19 cellular contexts compared by ENCODE assay signal in the genomic region with DNA sequence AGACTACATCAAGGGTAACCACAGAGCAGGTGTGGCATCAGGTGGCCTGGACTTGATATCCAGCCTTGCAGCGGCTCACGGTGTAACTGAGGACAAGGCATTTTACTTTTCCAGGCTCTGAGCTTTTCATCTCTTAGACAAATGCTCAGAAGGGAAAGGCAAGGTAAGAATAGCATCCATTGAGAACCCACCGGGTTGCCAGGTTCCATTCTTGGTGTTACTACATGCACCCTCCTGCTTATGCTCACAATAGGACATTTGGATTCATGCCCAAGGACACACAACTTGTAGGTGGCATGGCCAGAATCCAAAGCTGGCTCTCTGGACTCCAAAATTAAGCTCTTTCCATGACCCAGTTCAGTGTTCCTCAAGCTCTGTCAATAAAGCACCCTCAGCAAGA.
DNase-seq lines count a peak whose midpoint lies in the region; ATAC-seq and TF ChIP-seq lines count a peak whose summit lies in the region.
"Had no signal": no experiment of that assay in that cellular context is flagged by ENCODE, and none has a peak within 500 bp of the region (broad histone marks: within the 10 kb centered on the region; RNA-seq: fewer than 3 reads in every experiment).

No MANE protein-coding gene starts in this region.

- H3K4me3 Mint-ChIP-seq in GM23338 = no peak overlapping the region
- H3K4me3 Mint-ChIP-seq: CD4-positive, alpha-beta T cell; H9; IgD-negative memory B cell had no signal

- H3K4me1 ChIP-seq in right cardiac atrium (ENCODE audit: control insufficient read depth, insufficient read depth, low read length) (peaks cover 6% of the 10 kb centered on the region), esophagus muscularis mucosa (peaks cover 0 to 5% (median 0%) of the 10 kb centered on the region in 4 donors), GM23338 (ENCODE audit: insufficient read depth) (peaks cover 3% of the 10 kb centered on the region; the same call in 1 of the 2 replicates)

- H3K9me3 Mint-ChIP-seq in GM23338 = peaks cover 2% of the 10 kb centered on the region; the same call in 1 of the 3 replicates
- H3K9me3 Mint-ChIP-seq: CD4-positive, alpha-beta T cell; H9; IgD-negative memory B cell had no signal

- no peak for TF ChIP-seq EP300 in esophagus muscularis mucosa (IDR thresholded peaks at IDR 0.05)

- TF ChIP-seq POLR2A in esophagus muscularis mucosa (IDR thresholded peaks at IDR 0.05; ENCODE audit: low read depth) = no peak

- peaks cover 2% of the 10 kb centered on the region for H3K27me3 Mint-ChIP-seq in GM23338 (ENCODE audit: insufficient read depth, low read depth, poor library complexity)
- H3K27me3 Mint-ChIP-seq: CD4-positive, alpha-beta T cell had no signal

- no peaks in the 10 kb centered on the region for H3F3A ChIP-seq in GM23338 (replicated peaks; ENCODE audit: low read depth)

- H3K27me3 ChIP-seq in right cardiac atrium (ENCODE audit: control insufficient read depth, insufficient read depth) = no peaks in the 10 kb centered on the region
- H3K27me3 ChIP-seq in esophagus muscularis mucosa = no peaks in the 10 kb centered on the region
- no peaks in the 10 kb centered on the region for H3K27me3 ChIP-seq in GM23338 (ENCODE audit: insufficient read depth)

- H3K4me3 ChIP-seq in right cardiac atrium (ENCODE audit: low read length) (no peak overlapping the region), esophagus muscularis mucosa (no peak overlapping the region), GM23338 (no peak overlapping the region)
- H3K4me3 ChIP-seq: GM12878 had no signal

- H3K27ac ChIP-seq in right cardiac atrium (ENCODE audit: low read length) (no peak overlapping the region), esophagus muscularis mucosa (replicated peaks in 1 of 4) (no peak overlapping the region), temporal lobe (ENCODE audit: low read depth, low read length) (peak overlapping the region; percentile 64), GM23338 (ENCODE audit: low read depth) (no peak overlapping the region)

- no peak overlapping the region for H3K4me2 ChIP-seq in GM23338

- no peak overlapping the region for H2AFZ ChIP-seq in GM23338

- WGBS in right cardiac atrium = 89% methylated on average over 3 of the region's 3 CpGs
- WGBS in esophagus muscularis mucosa = 89% methylated on average over 3 of the region's 3 CpGs

- no peaks in the 10 kb centered on the region for H3K36me3 Mint-ChIP-seq in GM23338 (ENCODE audit: low read depth)
- H3K36me3 Mint-ChIP-seq: IgD-negative memory B cell had no signal

- ATAC-seq in Right ventricle myocardium superior (ENCODE audit: poor library complexity) (peak; percentile 20), right cardiac atrium (no peak), GM23338 (no peak)
- ATAC-seq: GM12878 had no signal

- peaks cover 12% of the 10 kb centered on the region; the same call in 2 of the 3 replicates for H3K4me1 Mint-ChIP-seq in GM23338

- DNase-seq in Right ventricle myocardium superior = no peak
- DNase-seq in right cardiac atrium = no peak
- peak; percentile 64 for DNase-seq in NCI-H2107 treated with DMSO at 0.1 percent for 48 hours (lab: John Stamatoyannopoulos, UW; ENCODE audit: unreplicated experiment)
- peak; percentile 64 for DNase-seq in esophagus muscularis mucosa (ENCODE audit: extremely low spot score)
- no peak for DNase-seq in GM23338 (ENCODE audit: low spot score)
- no peak for DNase-seq in SHP77 treated with DMSO at 0.1 percent for 48 hours (lab: John Stamatoyannopoulos, UW)
- DNase-seq: Caco-2; CD4-positive, alpha-beta T cell; DMS 273 treated with DMSO at 0.1 percent for 48 hours; DMS79 treated with DMSO at 0.1 percent for 48 hours; H9; NCI-H1105; NCI-H226; NCI-H510A treated with DMSO at 0.1 percent for 48 hours; NCI-H774; OCI-M1 had no signal

- H4K20me1 ChIP-seq in GM23338 (replicated peaks; ENCODE audit: insufficient read depth) = no peaks in the 10 kb centered on the region

- H3K9me2 ChIP-seq in GM23338 (ENCODE audit: insufficient read depth) = no peaks in the 10 kb centered on the region

- H3K9me3 ChIP-seq in right cardiac atrium (ENCODE audit: control insufficient read depth, low read length) (no peaks in the 10 kb centered on the region), esophagus muscularis mucosa (no peaks in the 10 kb centered on the region)
- H3K9me3 ChIP-seq: Caco-2 had no signal

- H3K27ac Mint-ChIP-seq in GM23338 = no peak overlapping the region
- H3K27ac Mint-ChIP-seq: CD4-positive, alpha-beta T cell; H9; IgD-negative memory B cell had no signal

- intact Hi-C loops in Right ventricle myocardium superior (cut with DNase I) = no loop called here
- intact Hi-C loops in right cardiac atrium (cut with DNase I) = loop anchor here in 1 of 4 donors (10.0 kb wide), 1 partner anchor 260 kb away; no protein-coding TSS in a partner anchor
- intact Hi-C loops in esophagus muscularis mucosa (cut with DNase I) = no loop called here

- no peaks in the 10 kb centered on the region for H3K36me3 ChIP-seq in esophagus muscularis mucosa
- no peaks in the 10 kb centered on the region for H3K36me3 ChIP-seq in GM23338 (ENCODE audit: insufficient read depth)

- no peaks in the 10 kb centered on the region for H3K79me2 ChIP-seq in GM23338 (replicated peaks; ENCODE audit: insufficient read depth)

- TF ChIP-seq CTCF in esophagus muscularis mucosa (IDR thresholded peaks at IDR 0.05) (no peak), GM23338 (conservative IDR thresholded peaks at IDR 0.05; ENCODE audit: low read depth in 2 of 2) (no peak)

TF ChIP-seq in GM23338, 12 proteins besides CTCF, POLR2A, EP300 and RAD21 (continues in another document):
- TF ChIP-seq NANOG (IDR thresholded peaks at IDR 0.05; ENCODE audit: borderline replicate concordance) = no peak
- no peak for TF ChIP-seq STAT1 (IDR thresholded peaks at IDR 0.05; ENCODE audit: unreplicated experiment)
- TF ChIP-seq, protein P1, sequence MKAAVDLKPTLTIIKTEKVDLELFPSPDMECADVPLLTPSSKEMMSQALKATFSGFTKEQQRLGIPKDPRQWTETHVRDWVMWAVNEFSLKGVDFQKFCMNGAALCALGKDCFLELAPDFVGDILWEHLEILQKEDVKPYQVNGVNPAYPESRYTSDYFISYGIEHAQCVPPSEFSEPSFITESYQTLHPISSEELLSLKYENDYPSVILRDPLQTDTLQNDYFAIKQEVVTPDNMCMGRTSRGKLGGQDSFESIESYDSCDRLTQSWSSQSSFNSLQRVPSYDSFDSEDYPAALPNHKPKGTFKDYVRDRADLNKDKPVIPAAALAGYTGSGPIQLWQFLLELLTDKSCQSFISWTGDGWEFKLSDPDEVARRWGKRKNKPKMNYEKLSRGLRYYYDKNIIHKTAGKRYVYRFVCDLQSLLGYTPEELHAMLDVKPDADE (IDR thresholded peaks at IDR 0.05) = no peak
- no peak for TF ChIP-seq ZNF331 (CRISPR knock-in tag; IDR thresholded peaks at IDR 0.05; ENCODE audit: low read depth)
- no peak for TF ChIP-seq EZH2 (IDR thresholded peaks at IDR 0.05; ENCODE audit: low read depth, unreplicated experiment)
- no peak for TF ChIP-seq JUNB (IDR thresholded peaks at IDR 0.05; ENCODE audit: unreplicated experiment)
- no peak for TF ChIP-seq POLR2AphosphoS5 (IDR thresholded peaks at IDR 0.05; ENCODE audit: low read depth)
- TF ChIP-seq, protein P2, sequence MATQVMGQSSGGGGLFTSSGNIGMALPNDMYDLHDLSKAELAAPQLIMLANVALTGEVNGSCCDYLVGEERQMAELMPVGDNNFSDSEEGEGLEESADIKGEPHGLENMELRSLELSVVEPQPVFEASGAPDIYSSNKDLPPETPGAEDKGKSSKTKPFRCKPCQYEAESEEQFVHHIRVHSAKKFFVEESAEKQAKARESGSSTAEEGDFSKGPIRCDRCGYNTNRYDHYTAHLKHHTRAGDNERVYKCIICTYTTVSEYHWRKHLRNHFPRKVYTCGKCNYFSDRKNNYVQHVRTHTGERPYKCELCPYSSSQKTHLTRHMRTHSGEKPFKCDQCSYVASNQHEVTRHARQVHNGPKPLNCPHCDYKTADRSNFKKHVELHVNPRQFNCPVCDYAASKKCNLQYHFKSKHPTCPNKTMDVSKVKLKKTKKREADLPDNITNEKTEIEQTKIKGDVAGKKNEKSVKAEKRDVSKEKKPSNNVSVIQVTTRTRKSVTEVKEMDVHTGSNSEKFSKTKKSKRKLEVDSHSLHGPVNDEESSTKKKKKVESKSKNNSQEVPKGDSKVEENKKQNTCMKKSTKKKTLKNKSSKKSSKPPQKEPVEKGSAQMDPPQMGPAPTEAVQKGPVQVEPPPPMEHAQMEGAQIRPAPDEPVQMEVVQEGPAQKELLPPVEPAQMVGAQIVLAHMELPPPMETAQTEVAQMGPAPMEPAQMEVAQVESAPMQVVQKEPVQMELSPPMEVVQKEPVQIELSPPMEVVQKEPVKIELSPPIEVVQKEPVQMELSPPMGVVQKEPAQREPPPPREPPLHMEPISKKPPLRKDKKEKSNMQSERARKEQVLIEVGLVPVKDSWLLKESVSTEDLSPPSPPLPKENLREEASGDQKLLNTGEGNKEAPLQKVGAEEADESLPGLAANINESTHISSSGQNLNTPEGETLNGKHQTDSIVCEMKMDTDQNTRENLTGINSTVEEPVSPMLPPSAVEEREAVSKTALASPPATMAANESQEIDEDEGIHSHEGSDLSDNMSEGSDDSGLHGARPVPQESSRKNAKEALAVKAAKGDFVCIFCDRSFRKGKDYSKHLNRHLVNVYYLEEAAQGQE (IDR thresholded peaks at IDR 0.05; ENCODE audit: unreplicated experiment) = no peak

Comparison
In these comparisons a context has a peak if more than half of its experiments do, and no peak if none do; other contexts are left out.
1. DNase-seq: peak in NCI-H2107 treated with DMSO at 0.1 percent for 48 hours (single experiment) and esophagus muscularis mucosa (single experiment); none in Right ventricle myocardium superior (single experiment), right cardiac atrium (0 of 3), GM23338 (single experiment) and SHP77 treated with DMSO at 0.1 percent for 48 hours (single experiment).